ENCODE assay signal across 8 cellular contexts in genomic region chr16:57802635-57803412, GRCh38. TPM values are rescaled to one million over a fixed set of nuclear protein-coding genes. Genes with fewer than 3 reads are reported as not detected.
A peak's percentile ranks its signal among the peaks of the same experiment; 100 is the strongest.
DNase-seq lines count a peak whose midpoint lies in the region; ATAC-seq and TF ChIP-seq lines count a peak whose summit lies in the region.

No MANE protein-coding gene starts in this region.

- 37 to 73% methylated on average over 18 to 35 of the region's 35 CpGs for WGBS in body of pancreas, 2 donors
- 35 to 41% (median 36%) methylated on average over 35 of the region's 35 CpGs for WGBS in spleen, 5 donors

- no peak for TF ChIP-seq POLR2A in body of pancreas (IDR thresholded peaks at IDR 0.05)
- no peak for TF ChIP-seq POLR2A in spleen (IDR thresholded peaks at IDR 0.05)

- DNase-seq in BE2C (peak; percentile 30), body of pancreas (peak in 2 of 4 donors; percentile 54 to 62), islet precursor cell (peak; percentile 86), spleen (no peak), ACHN (no peak), iPS-NIHi7 (ENCODE audit: extremely low spot score) (no peak)

- H3K4me3 ChIP-seq in BE2C (ENCODE audit: low read depth, low read length) (peak overlapping the region; percentile 63), HUES48 (ENCODE audit: low read depth, low read length) (peak overlapping the region; percentile 66), body of pancreas (no peak overlapping the region), spleen (peak overlapping the region in 7 of 8 donors; percentile 10 to 70 (median 45))

- peak overlapping the region; percentile 69 for H3K27ac ChIP-seq in HUES48 (ENCODE audit: low read depth, low read length)
- peak overlapping the region; percentile 84 to 96 (median 90) for H3K27ac ChIP-seq in body of pancreas
- H3K27ac ChIP-seq in spleen, result peak overlapping the region in 7 of 8 donors; percentile 76 to 86 (median 81)

- H3K36me3 ChIP-seq in BE2C (no peaks in the 10 kb centered on the region), HUES48 (ENCODE audit: control insufficient read depth, insufficient read depth, low read length) (no peaks in the 10 kb centered on the region), body of pancreas (replicated peaks in 1 of 2; ENCODE audit: insufficient read depth in 1 of 2, low read depth in 2 of 2) (no peaks in the 10 kb centered on the region), spleen (peaks cover 0 to 3% (median 0%) of the 10 kb centered on the region in 6 donors)

- TF ChIP-seq CTCF in BE2C (IDR thresholded peaks at IDR 0.05; ENCODE audit: low read depth, low read length) (no peak), body of pancreas (IDR thresholded peaks at IDR 0.05) (peak in 1 of 7 experiments; percentile 28), spleen (IDR thresholded peaks at IDR 0.05 in 8 of 11, conservative IDR thresholded peaks at IDR 0.05 in 3 of 11) (no peak)

- intact Hi-C loops in body of pancreas (cut with DNase I) (no loop called here), spleen (cut with DNase I; ENCODE audit: low total_unique reads) (no loop called here)

- in situ Hi-C loops in ACHN (cut with HindIII; ENCODE audit: low pct_ligation_motif_present, low pct_unique_long_range_greater_than_20kb, low sequenced_read_pairs), result no loop called here

- H3K27me3 ChIP-seq in BE2C, result no peaks in the 10 kb centered on the region
- H3K27me3 ChIP-seq in HUES48 (ENCODE audit: control insufficient read depth, insufficient read depth, low read length), result peaks cover 34% of the 10 kb centered on the region
- no peaks in the 10 kb centered on the region for H3K27me3 ChIP-seq in body of pancreas
- peaks cover 0 to 39% (median 0%) of the 10 kb centered on the region in 7 donors for H3K27me3 ChIP-seq in spleen (replicated peaks in 1 of 7)

- peak overlapping the region; percentile 15; the same call in 1 of the 2 replicates for H3K9ac ChIP-seq in HUES48 (ENCODE audit: low read depth, low read length)

- H3K9me3 ChIP-seq in BE2C (no peaks in the 10 kb centered on the region), HUES48 (ENCODE audit: control insufficient read depth, insufficient read depth, low read length) (no peaks in the 10 kb centered on the region), body of pancreas (no peaks in the 10 kb centered on the region), spleen (no peaks in the 10 kb centered on the region)

- H3K4me1 ChIP-seq in BE2C (peaks cover 22% of the 10 kb centered on the region), HUES48 (ENCODE audit: control insufficient read depth, insufficient read depth, low read length) (peaks cover 35% of the 10 kb centered on the region), body of pancreas (peaks cover 81% of the 10 kb centered on the region), spleen (peaks cover 25 to 70% (median 50%) of the 10 kb centered on the region in 6 donors)

- ATAC-seq in body of pancreas (peak; percentile 16), HG03571 (IDR thresholded peaks at IDR 0.05; ENCODE audit: unreplicated experiment) (no peak)

RNA-seq across cellular contexts. Expression of gene KIFC3, which starts 0.5 kb away (rescaled TPM):
- polyA plus RNA-seq in BE2C (2012; ENCODE audit: insufficient read depth, insufficient read length, low read depth), result 36.8 TPM
- total RNA-seq in body of pancreas (100 to 1,000 TPM; 120 to 205 TPM), spleen (10 to 100 TPM; 30.3 to 61.5 (median 47.5) TPM)
- polyA plus RNA-seq in spleen, result 10 to 100 TPM in 2 of 3 donors, 1 to 10 TPM in 1; 4.6 to 25.2 (median 15.9) TPM

Comparison
In these comparisons a context has a peak if more than half of its experiments do, and no peak if none do; other contexts are left out.
1. DNase-seq: peak in BE2C (single experiment) and islet precursor cell (single experiment); none in spleen (single experiment), ACHN (single experiment) and iPS-NIHi7 (single experiment).
2. H3K4me3 ChIP-seq: peak in BE2C (single experiment), HUES48 (single experiment) and spleen (7 of 8); none in body of pancreas (0 of 2).
3. Peak in every context shown above with its lines, with median percentiles within 50 percentile points of each other: H3K27ac ChIP-seq.